8 cellular contexts compared by ENCODE assay signal in genomic region chr6:30515967-30516753, GRCh38. TPM values are rescaled to one million over a fixed set of nuclear protein-coding genes. Genes with fewer than 3 reads are reported as not detected.
DNase-seq lines count a peak whose midpoint lies in the region; ATAC-seq and TF ChIP-seq lines count a peak whose summit lies in the region.

No MANE protein-coding gene starts in this region.

- H3K27me3 ChIP-seq in DND-41 (ENCODE audit: insufficient read depth, low read length, poor library complexity), result no peaks in the 10 kb centered on the region
- H3K27me3 ChIP-seq in heart right ventricle, result no peaks in the 10 kb centered on the region
- no peaks in the 10 kb centered on the region for H3K27me3 ChIP-seq in trophoblast cell (ENCODE audit: insufficient read depth, low read length)
- no peaks in the 10 kb centered on the region for H3K27me3 ChIP-seq in tibial nerve

- H2BK12ac ChIP-seq in trophoblast cell (ENCODE audit: low read length), result no peak overlapping the region

- H4K8ac ChIP-seq in trophoblast cell (ENCODE audit: low read depth, low read length), result peak overlapping the region; percentile 87

- H3K36me3 ChIP-seq in DND-41 (ENCODE audit: insufficient read depth, low read length) (no peaks in the 10 kb centered on the region), KOPT-K1 (ENCODE audit: insufficient read depth, low read length) (no peaks in the 10 kb centered on the region), heart right ventricle (no peaks in the 10 kb centered on the region), trophoblast cell (ENCODE audit: control insufficient read depth in 1 of 2, insufficient read depth in 2 of 2, low read length in 2 of 2) (no peaks in the 10 kb centered on the region), tibial nerve (no peaks in the 10 kb centered on the region)

- peak overlapping the region; percentile 11 for H4K12ac ChIP-seq in trophoblast cell (ENCODE audit: low read depth, low read length)

- TF ChIP-seq EP300 in tibial nerve (IDR thresholded peaks at IDR 0.05), result peak; percentile 67 to 95

- H3K9ac ChIP-seq in DND-41 (ENCODE audit: low read depth, low read length), result peak overlapping the region; percentile 62
- H3K9ac ChIP-seq in trophoblast cell (ENCODE audit: low read length), result no peak overlapping the region

- H2AK5ac ChIP-seq in trophoblast cell (ENCODE audit: low read length), result no peak overlapping the region

- TF ChIP-seq CTCF in DND-41 (IDR thresholded peaks at IDR 0.05; ENCODE audit: borderline replicate concordance, extremely low read depth, low read length, poor library complexity, severe bottlenecking), result no peak
- TF ChIP-seq CTCF in heart right ventricle (IDR thresholded peaks at IDR 0.05), result no peak
- TF ChIP-seq CTCF in tibial nerve (IDR thresholded peaks at IDR 0.05), result peak in 1 of 5 experiments; percentile 14

- H3K4me1 ChIP-seq in DND-41 (ENCODE audit: insufficient read depth, low read length) (peaks cover 25% of the 10 kb centered on the region), heart right ventricle (peaks cover 0 to 29% (median 7%) of the 10 kb centered on the region in 9 donors), trophoblast cell (ENCODE audit: control insufficient read depth in 1 of 2, insufficient read depth in 2 of 2, low read length in 2 of 2) (peaks cover 8 to 9% of the 10 kb centered on the region in 2 experiments), tibial nerve (peaks cover 0 to 6% (median 2%) of the 10 kb centered on the region in 4 donors)

- ATAC-seq in DND-41 (ENCODE audit: insufficient read depth, low read depth) (peak; percentile 90), GM21723 (IDR thresholded peaks at IDR 0.05; ENCODE audit: unreplicated experiment) (peak; percentile 77), heart right ventricle (peak; percentile 94 to 98 (median 96))

- H3K4me3 ChIP-seq in DND-41 (ENCODE audit: low read depth in 1 of 2, low read length in 2 of 2) (peak overlapping the region; percentile 17 to 55; a peak in 3 of 4 replicates), heart right ventricle (peak overlapping the region; percentile 23 to 65 (median 48)), trophoblast cell (ENCODE audit: low read depth, low read length) (peak overlapping the region; percentile 62), tibial nerve (peak overlapping the region; percentile 24 to 52 (median 48))

- H2AFZ ChIP-seq in DND-41 (ENCODE audit: low read depth, low read length) (peak overlapping the region; percentile 74), trophoblast cell (ENCODE audit: insufficient read depth, low read length, poor library complexity) (peak overlapping the region; percentile 75)

- peak in 1 of 2 donors; percentile 71 for TF ChIP-seq POLR2A in tibial nerve (IDR thresholded peaks at IDR 0.05)

- H3K23ac ChIP-seq in trophoblast cell (ENCODE audit: low read length), result no peak overlapping the region

- 3 to 4% methylated on average over 32 of the region's 32 CpGs for WGBS in heart right ventricle, 2 donors
- WGBS in trophoblast cell (ENCODE audit: extremely low coverage, insufficient coverage, insufficient read length), result no CpG with 5 or more reads among the region's 32 CpGs
- WGBS in tibial nerve, 2 donors, result 5 to 9% methylated on average over 32 of the region's 32 CpGs

- intact Hi-C loops in heart right ventricle (cut with DNase I), result loop anchor here in 2 of 10 donors (1.0 to 2.0 kb wide), 2 partner anchors 15 to 27 kb away; partner anchors contain the start of gene HLA-E (in 1 of the 2)

- H3K4me2 ChIP-seq in DND-41 (ENCODE audit: insufficient read depth, low read length), result peak overlapping the region; percentile 69
- H3K4me2 ChIP-seq in trophoblast cell (ENCODE audit: low read length), result peak overlapping the region; percentile 81

- peaks cover 8% of the 10 kb centered on the region for H3K79me1 ChIP-seq in trophoblast cell (ENCODE audit: low read length)

- H3K9me3 ChIP-seq in DND-41 (ENCODE audit: insufficient read depth, low read length, severe bottlenecking) (no peaks in the 10 kb centered on the region), KOPT-K1 (ENCODE audit: insufficient read depth, low read length, poor library complexity, severe bottlenecking) (peaks cover 15% of the 10 kb centered on the region), heart right ventricle (peaks cover 0 to 9% (median 0%) of the 10 kb centered on the region in 11 donors), trophoblast cell (ENCODE audit: insufficient read depth, low read depth, low read length) (peaks cover 5% of the 10 kb centered on the region), tibial nerve (peaks cover 0 to 6% (median 0%) of the 10 kb centered on the region in 4 donors)

- H2BK120ac ChIP-seq in trophoblast cell (ENCODE audit: insufficient read depth, low read length, poor library complexity), result peak overlapping the region; percentile 8

- no peaks in the 10 kb centered on the region for H4K20me1 ChIP-seq in DND-41 (ENCODE audit: insufficient read depth, low read length)

- H4K91ac ChIP-seq in trophoblast cell (ENCODE audit: low read depth, low read length), result peak overlapping the region; percentile 53

- H3K27ac ChIP-seq in DND-41 (ENCODE audit: low read length), result peak overlapping the region; percentile 96
- H3K27ac ChIP-seq in KOPT-K1 (ENCODE audit: low read depth, low read length, poor library complexity, severe bottlenecking), result peak overlapping the region; percentile 86
- H3K27ac ChIP-seq in heart right ventricle, result peak overlapping the region; percentile 71 to 98 (median 92)
- H3K27ac ChIP-seq in trophoblast cell (ENCODE audit: low read depth, low read length), result peak overlapping the region; percentile 59
- H3K27ac ChIP-seq in tibial nerve, result peak overlapping the region; percentile 49 to 95 (median 90)

- H3K79me2 ChIP-seq in DND-41 (ENCODE audit: insufficient read depth, low read length) (no peaks in the 10 kb centered on the region), trophoblast cell (ENCODE audit: control insufficient read depth, insufficient read depth, low read length, poor library complexity) (no peaks in the 10 kb centered on the region)

- H3K18ac ChIP-seq in trophoblast cell (ENCODE audit: low read length), result no peak overlapping the region

- H3K4ac ChIP-seq in trophoblast cell (ENCODE audit: low read depth, low read length), result no peak overlapping the region

- H3K14ac ChIP-seq in trophoblast cell (ENCODE audit: low read length), result no peak overlapping the region

- H2BK5ac ChIP-seq in trophoblast cell (ENCODE audit: low read depth, low read length, poor library complexity), result peak overlapping the region; percentile 27

- peak; percentile 97 for DNase-seq in DND-41
- DNase-seq in T-helper 1 cell, result peak; percentile 81 to 98 (median 88)
- peak; percentile 78 for DNase-seq in amniotic stem cell (lab: John Stamatoyannopoulos, UW)
- DNase-seq in heart right ventricle, result peak; percentile 84 to 94
- peak; percentile 97 to 98 for DNase-seq in trophoblast cell
- peak; percentile 85 to 94 for DNase-seq in tibial nerve (ENCODE audit: low spot score in 2 of 2)

RNA-seq across cellular contexts. Expression of gene HLA-E, which starts 26.9 kb away (rescaled TPM):
- total RNA-seq in heart right ventricle (100 to 1,000 TPM; 121 to 482 (median 155) TPM), tibial nerve (100 to 1,000 TPM; 483 to 900 (median 631) TPM)
- 100 to 1,000 TPM; 232 to 263 TPM for polyA plus RNA-seq in heart right ventricle
- polyA plus RNA-seq in trophoblast cell (2013), result 35.3 and 35.6 TPM in 2 replicates

RNA-seq across cellular contexts. Expression of gene GNL1, which starts 40.1 kb away (rescaled TPM):
- total RNA-seq in heart right ventricle, result 10 to 100 TPM; 17.3 to 34.1 (median 19.8) TPM
- polyA plus RNA-seq in heart right ventricle, result 10 to 100 TPM; 20.3 to 29.9 TPM
- 39.3 and 41.5 TPM in 2 replicates for polyA plus RNA-seq in trophoblast cell (2013)
- total RNA-seq in tibial nerve, result 10 to 100 TPM; 38.1 to 45.2 (median 44.3) TPM

RNA-seq across cellular contexts. Expression of gene PRR3, which starts 40.9 kb away (rescaled TPM):
- total RNA-seq in heart right ventricle (1 to 10 TPM; 1.7 to 4.2 (median 2.6) TPM), tibial nerve (10 to 100 TPM in 1 of 4 donors, 1 to 10 TPM in 3; 8.0 to 10.3 (median 8.8) TPM)
- polyA plus RNA-seq in heart right ventricle, result 1 to 10 TPM; 4.1 to 8.2 TPM
- polyA plus RNA-seq in trophoblast cell (2013), result 8.2 TPM in 2 replicates

RNA-seq across cellular contexts. Expression of gene ABCF1, which starts 55.1 kb away (rescaled TPM):
- 10 to 100 TPM; 37.1 to 49.1 (median 42.1) TPM for total RNA-seq in heart right ventricle
- polyA plus RNA-seq in heart right ventricle, result 10 to 100 TPM; 32.6 to 36.6 TPM
- polyA plus RNA-seq in trophoblast cell (2013), result 67.5 and 68.9 TPM in 2 replicates
- total RNA-seq in tibial nerve, result 10 to 100 TPM; 31.4 to 64.5 (median 36.9) TPM

Comparison
In these comparisons a context has a peak if more than half of its experiments do, and no peak if none do; other contexts are left out.
1. Peak in every context shown above with its lines: DNase-seq, ATAC-seq, H3K4me3 ChIP-seq and H3K27ac ChIP-seq.